ENCODE assay signal across 8 cellular contexts in the genomic region with DNA sequence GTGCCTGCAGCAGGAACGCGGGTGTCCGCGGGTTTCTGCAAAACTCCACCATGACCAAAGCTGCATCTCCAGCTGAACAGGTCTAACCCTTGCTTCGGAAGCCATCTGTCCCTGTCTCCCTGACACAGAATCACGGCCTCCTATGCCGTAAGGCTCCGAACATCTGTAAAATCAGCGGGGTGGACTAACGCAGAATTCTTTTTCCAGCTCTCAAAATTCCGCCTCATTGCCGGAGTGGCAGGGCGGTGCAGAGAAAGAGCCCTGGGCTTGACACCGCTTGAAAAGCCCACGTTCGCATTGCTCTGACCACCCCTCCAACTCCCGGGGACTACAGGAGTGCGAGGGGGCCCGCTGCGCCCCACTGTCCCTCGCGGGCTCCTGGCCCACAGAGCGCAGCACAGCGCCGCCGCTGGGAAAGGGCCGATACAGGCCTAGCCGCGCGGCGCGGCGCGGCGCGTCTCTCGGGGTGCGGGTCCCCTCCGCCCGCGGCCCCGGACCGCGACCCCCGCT. TPM values are rescaled to one million over a fixed set of nuclear protein-coding genes. Genes with fewer than 3 reads are reported as not detected.
DNase-seq lines count a peak whose midpoint lies in the region; ATAC-seq and TF ChIP-seq lines count a peak whose summit lies in the region.

No MANE protein-coding gene starts in this region.

- H3K4me1 ChIP-seq in ES-I3 (ENCODE audit: insufficient read depth, low read length): peaks cover 15% of the 10 kb centered on the region; the same call in 1 of the 2 replicates
- H3K4me1 ChIP-seq in HCT116 (ENCODE audit: control insufficient read depth in 1 of 2, insufficient read depth in 2 of 2, low read length in 2 of 2): peaks cover 34 to 53% of the 10 kb centered on the region in 2 experiments
- peaks cover 44% of the 10 kb centered on the region for H3K4me1 ChIP-seq in Loucy (ENCODE audit: insufficient read depth, low read length, poor library complexity, severe bottlenecking)
- peaks cover 0 to 51% of the 10 kb centered on the region in 2 donors for H3K4me1 ChIP-seq in right atrium auricular region

- ATAC-seq in HCT116: peak; percentile 61

- CTCF ChIA-PET in HCT116 (lab: Charles Lee): interaction anchor here (0.6 to 6.5 kb wide), 17 partner anchors 8 to 224 kb away, joined by 3 to 26 read pairs (median 5); no protein-coding TSS in a partner anchor

- TF ChIP-seq RAD21 in HCT116 (IDR thresholded peaks at IDR 0.05; ENCODE audit: low read depth): no peak

- DNase-seq in HCT116 (ENCODE audit: low read depth, low spot score) (no peak), right atrium auricular region (ENCODE audit: low spot score) (no peak), retina (peak; percentile 84), NCI-H526 treated with DMSO at 0.1 percent for 48 hours (lab: John Stamatoyannopoulos, UW) (no peak)
- peak; percentile 6 for DNase-seq in activated naive CD8-positive, alpha-beta T cell treated with anti-CD3 and anti-CD28 coated beads, Interleukin-2, amount 50 U/mL, for 16 hours (ENCODE audit: low read depth, low spot score)

- H4K20me1 ChIP-seq in HCT116 (ENCODE audit: insufficient read depth): no peaks in the 10 kb centered on the region
- H4K20me1 ChIP-seq in Loucy (ENCODE audit: insufficient read depth, low read length, poor library complexity, severe bottlenecking): no peaks in the 10 kb centered on the region

- no TSS peak for BruUV-seq in HCT116 (replicated peaks; lab: Mats Ljungman, UMichigan)

- no peaks in the 10 kb centered on the region for H3F3A ChIP-seq in Loucy (ENCODE audit: low read depth)

- H3K27me3 ChIP-seq in HCT116 (ENCODE audit: insufficient read depth, low read length): no peaks in the 10 kb centered on the region
- no peaks in the 10 kb centered on the region for H3K27me3 ChIP-seq in Loucy (ENCODE audit: insufficient read depth, low read length, poor library complexity, severe bottlenecking)
- no peaks in the 10 kb centered on the region for H3K27me3 ChIP-seq in right atrium auricular region

- H3K4me3 ChIP-seq in HCT116 (replicated peaks in 1 of 2; ENCODE audit: low read depth in 1 of 2, low read length in 2 of 2) (peak overlapping the region; percentile 78 to 93), Loucy (ENCODE audit: low read length, poor library complexity, severe bottlenecking) (peak overlapping the region; percentile 88), right atrium auricular region (peak overlapping the region; percentile 80)

- H3K9me2 ChIP-seq in HCT116 (ENCODE audit: insufficient read depth): no peaks in the 10 kb centered on the region
- H3K9me2 ChIP-seq in Loucy (replicated peaks; ENCODE audit: low read depth, low read length): no peaks in the 10 kb centered on the region

- H3K9me3 ChIP-seq in ES-I3 (ENCODE audit: control insufficient read depth, insufficient read depth, low read length): no peaks in the 10 kb centered on the region
- no peaks in the 10 kb centered on the region for H3K9me3 ChIP-seq in HCT116 (ENCODE audit: control insufficient read depth in 1 of 2, insufficient read depth in 1 of 2, low read depth in 1 of 2, low read length in 2 of 2)
- no peaks in the 10 kb centered on the region for H3K9me3 ChIP-seq in Loucy (ENCODE audit: insufficient read depth, low read depth, low read length)
- no peaks in the 10 kb centered on the region for H3K9me3 ChIP-seq in right atrium auricular region

- no peak for TF ChIP-seq CTCF in 22Rv1 (IDR thresholded peaks at IDR 0.05)
- TF ChIP-seq CTCF in HCT116 (IDR thresholded peaks at IDR 0.05 in 2 of 3, conservative IDR thresholded peaks at IDR 0.05 in 1 of 3; ENCODE audit: borderline replicate concordance in 1 of 3, insufficient read depth in 1 of 3, low read depth in 2 of 3, low read length in 2 of 3): peak in 2 of 3 experiments; percentile 54 to 68; a peak in 4 of 6 replicates
- peak; percentile 41 for TF ChIP-seq CTCF in Loucy (conservative IDR thresholded peaks at IDR 0.05; ENCODE audit: low read length)
- TF ChIP-seq CTCF in right atrium auricular region (IDR thresholded peaks at IDR 0.05): no peak

- RAD21 ChIA-PET in HCT116 (lab: Charles Lee; ENCODE audit: low non-redundant PET in 1 of 2, low total read pairs in 2 of 2, uncharacterized antibody in 2 of 2, unreplicated experiment in 2 of 2): interaction anchor here (1.0 to 1.9 kb wide), 3 partner anchors 36 to 164 kb away, joined by 3 to 5 read pairs (median 3); no protein-coding TSS in a partner anchor

- H3K27ac ChIP-seq in 22Rv1: peak overlapping the region; percentile 53
- peak overlapping the region; percentile 98 for H3K27ac ChIP-seq in HCT116 (ENCODE audit: low read depth, low read length)
- peak overlapping the region; percentile 60 to 86 for H3K27ac ChIP-seq in right atrium auricular region

- H3K79me2 ChIP-seq in HCT116 (ENCODE audit: insufficient read depth, low read length) (peaks cover 49% of the 10 kb centered on the region), Loucy (ENCODE audit: insufficient read depth, low read length) (peaks cover 37% of the 10 kb centered on the region)

- TF ChIP-seq POLR2A in HCT116 (IDR thresholded peaks at IDR 0.05; ENCODE audit: borderline replicate concordance, extremely low read depth, insufficient read depth, insufficient read length): no peak

- peak overlapping the region; percentile 90 for H3K9ac ChIP-seq in ES-I3 (ENCODE audit: low read depth, low read length)
- H3K9ac ChIP-seq in HCT116 (ENCODE audit: low read length): peak overlapping the region; percentile 84
- peak overlapping the region; percentile 71 for H3K9ac ChIP-seq in Loucy (ENCODE audit: low read depth, low read length, poor library complexity, severe bottlenecking)

- H2AFZ ChIP-seq in HCT116 (ENCODE audit: low read depth, low read length, poor library complexity, severe bottlenecking) (no peak overlapping the region), Loucy (ENCODE audit: low read length) (peak overlapping the region; percentile 96)

- H3K36me3 ChIP-seq in ES-I3 (ENCODE audit: insufficient read depth, low read length) (no peaks in the 10 kb centered on the region), HCT116 (ENCODE audit: control insufficient read depth in 1 of 2, insufficient read depth in 2 of 2, low read length in 2 of 2) (no peaks in the 10 kb centered on the region), Loucy (ENCODE audit: insufficient read depth, low read length) (no peaks in the 10 kb centered on the region), right atrium auricular region (no peaks in the 10 kb centered on the region)

- POLR2A ChIA-PET in HCT116 (lab: Charles Lee): interaction anchor here (1.6 kb wide), 1 partner anchor 11 kb away, joined by 4 read pairs; no protein-coding TSS in a partner anchor

- H3K4me2 ChIP-seq in HCT116 (ENCODE audit: low read length): peak overlapping the region; percentile 95
- peak overlapping the region; percentile 97 for H3K4me2 ChIP-seq in Loucy (ENCODE audit: low read depth, low read length, poor library complexity, severe bottlenecking)

- intact Hi-C loops in HCT116 (cut with micrococcal nuclease): loop anchor here (1.0 to 5.0 kb wide), 3 partner anchors 103 to 229 kb away; no protein-coding TSS in a partner anchor

TF ChIP-seq in HCT116, 20 proteins besides CTCF, POLR2A, EP300 and RAD21:
- TF ChIP-seq, protein P1, sequence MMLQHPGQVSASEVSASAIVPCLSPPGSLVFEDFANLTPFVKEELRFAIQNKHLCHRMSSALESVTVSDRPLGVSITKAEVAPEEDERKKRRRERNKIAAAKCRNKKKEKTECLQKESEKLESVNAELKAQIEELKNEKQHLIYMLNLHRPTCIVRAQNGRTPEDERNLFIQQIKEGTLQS (IDR thresholded peaks at IDR 0.05): no peak
- peak; percentile 98 for TF ChIP-seq ZFX (IDR thresholded peaks at IDR 0.05)

RNA-seq across cellular contexts. Expression of a gene that starts 0.4 kb away (rescaled TPM):
- total RNA-seq in HCT116 (2021; ENCODE audit: unreplicated experiment) (60.3 TPM), right atrium auricular region (1 to 10 TPM; 5.8 to 8.2 TPM)
- 25.2 and 36.2 TPM in 2 replicates for polyA plus RNA-seq in HCT116 (2012)

Comparison
In these comparisons a context has a peak if more than half of its experiments do, and no peak if none do; other contexts are left out.
1. CTCF ChIP-seq: peak in HCT116 (2 of 3) and Loucy (single experiment); none in 22Rv1 (single experiment) and right atrium auricular region (0 of 2).
2. DNase-seq: peak in activated naive CD8-positive, alpha-beta T cell treated with anti-CD3 and anti-CD28 coated beads, Interleukin-2, amount 50 U/mL, for 16 hours (single experiment) and retina (single experiment); none in HCT116 (single experiment), right atrium auricular region (single experiment) and NCI-H526 treated with DMSO at 0.1 percent for 48 hours (single experiment).
3. Peak in every context shown above with its lines, with median percentiles within 50 percentile points of each other: H3K27ac ChIP-seq, H3K9ac ChIP-seq and H3K4me3 ChIP-seq.